In genomic region chr6:137866914-137867684, GRCh38 we compare ENCODE assay signal across 1 cellular context.
A peak's percentile ranks its signal among the peaks of the same experiment; 100 is the strongest.
TF ChIP-seq lines count a peak whose summit lies in the region.

TSS of gene TNFAIP3 (plus strand) at chr6:137867259. CDS start at chr6:137871228, 3,969 bp downstream.

TF ChIP-seq in IMR-90, 13 proteins besides CTCF, POLR2A, EP300 and RAD21:
- TF ChIP-seq CEBPB (IDR thresholded peaks at IDR 0.05; ENCODE audit: low read depth, low read length) (peak; percentile 66; the same call in 1 of the 2 replicates), BHLHE40 (IDR thresholded peaks at IDR 0.05; ENCODE audit: low read depth, low read length) (peak; percentile 83), MAFK (IDR thresholded peaks at IDR 0.05; ENCODE audit: low read depth, low read length) (peak; percentile 67), SMC3 (IDR thresholded peaks at IDR 0.05; ENCODE audit: low read depth, low read length) (peak; percentile 94), RFX5 (IDR thresholded peaks at IDR 0.05; ENCODE audit: low read depth, low read length) (no peak), CHD1 (IDR thresholded peaks at IDR 0.05; ENCODE audit: low read depth, low read length) (no peak), ELK1 (IDR thresholded peaks at IDR 0.05; ENCODE audit: borderline replicate concordance, low read depth, low read length) (no peak), USF2 (IDR thresholded peaks at IDR 0.05; ENCODE audit: low read depth, low read length) (peak; percentile 96), MXI1 (IDR thresholded peaks at IDR 0.05; ENCODE audit: borderline replicate concordance, low read depth, low read length) (no peak; the same call in 1 of the 2 replicates), NFE2L2 (IDR thresholded peaks at IDR 0.05; ENCODE audit: low read depth, low read length) (no peak), RCOR1 (IDR thresholded peaks at IDR 0.05; ENCODE audit: insufficient replicate concordance, low read length) (no peak), FOS (IDR thresholded peaks at IDR 0.05; ENCODE audit: low read depth, low read length) (peak; percentile 58), MAZ (IDR thresholded peaks at IDR 0.05; ENCODE audit: borderline replicate concordance, low read depth, low read length) (peak; percentile 88; the same call in 1 of the 2 replicates)
